ENCODE assay signal across 1 cellular context in genomic region chr7:100177040-100178001, GRCh38.
TF ChIP-seq lines count a peak whose summit lies in the region.

A gene with protein sequence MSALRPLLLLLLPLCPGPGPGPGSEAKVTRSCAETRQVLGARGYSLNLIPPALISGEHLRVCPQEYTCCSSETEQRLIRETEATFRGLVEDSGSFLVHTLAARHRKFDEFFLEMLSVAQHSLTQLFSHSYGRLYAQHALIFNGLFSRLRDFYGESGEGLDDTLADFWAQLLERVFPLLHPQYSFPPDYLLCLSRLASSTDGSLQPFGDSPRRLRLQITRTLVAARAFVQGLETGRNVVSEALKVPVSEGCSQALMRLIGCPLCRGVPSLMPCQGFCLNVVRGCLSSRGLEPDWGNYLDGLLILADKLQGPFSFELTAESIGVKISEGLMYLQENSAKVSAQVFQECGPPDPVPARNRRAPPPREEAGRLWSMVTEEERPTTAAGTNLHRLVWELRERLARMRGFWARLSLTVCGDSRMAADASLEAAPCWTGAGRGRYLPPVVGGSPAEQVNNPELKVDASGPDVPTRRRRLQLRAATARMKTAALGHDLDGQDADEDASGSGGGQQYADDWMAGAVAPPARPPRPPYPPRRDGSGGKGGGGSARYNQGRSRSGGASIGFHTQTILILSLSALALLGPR (minus strand): TSS chr7:100177381. CDS start chr7:100177199, 182 bp downstream.
TSS of gene STAG3 (plus strand) at chr7:100177918. CDS start at chr7:100180557, 2,639 bp downstream.

TF ChIP-seq in K562, 482 proteins besides CTCF, POLR2A, EP300 and RAD21 (continued from another document and continues in another):
- TF ChIP-seq BMI1 (IDR thresholded peaks at IDR 0.05; ENCODE audit: low read length) (no peak), CREB1 (IDR thresholded peaks at IDR 0.05) (0 out of 2 replicates have a peak, but pooled peaks have one; percentile 10), CREB1 (CRISPR knock-in tag; IDR thresholded peaks at IDR 0.05) (peak; percentile 36; the same call in 1 of the 2 replicates), FOXK2 (conservative IDR thresholded peaks at IDR 0.05 in 1 of 2, IDR thresholded peaks at IDR 0.05 in 1 of 2; ENCODE audit: low read depth in 2 of 2) (no peak), RREB1 (CRISPR knock-in tag; IDR thresholded peaks at IDR 0.05) (peak; percentile 68; the same call in 1 of the 2 replicates), ZNF511 (CRISPR knock-in tag; IDR thresholded peaks at IDR 0.05) (peak; percentile 64; the same call in 1 of the 2 replicates), L3MBTL2 (IDR thresholded peaks at IDR 0.05) (peak; percentile 99), HMGN3 (IDR thresholded peaks at IDR 0.05; ENCODE audit: borderline replicate concordance, extremely low read depth, insufficient read length, low read depth, low read length) (peak; percentile 56), SP1 (CRISPR knock-in tag; IDR thresholded peaks at IDR 0.05) (peak; percentile 81), BHLHE40 (IDR thresholded peaks at IDR 0.05; ENCODE audit: low read length) (peak; percentile 68), ZBTB17 (CRISPR knock-in tag; IDR thresholded peaks at IDR 0.05) (peak; percentile 55; the same call in 1 of the 2 replicates), ZFP91 (CRISPR knock-in tag; IDR thresholded peaks at IDR 0.05) (0 out of 2 replicates have a peak, but pooled peaks have one; percentile 47), CBFB (CRISPR knock-in tag; IDR thresholded peaks at IDR 0.05) (0 out of 2 replicates have a peak, but pooled peaks have one; percentile 46), RBM25 (IDR thresholded peaks at IDR 0.05; ENCODE audit: low read depth, low read length, severe bottlenecking) (peak; percentile 57), NR2C2 (CRISPR knock-in tag; IDR thresholded peaks at IDR 0.05) (peak; percentile 81), NR2C2 (tag; IDR thresholded peaks at IDR 0.05) (no peak), ZBTB33 (CRISPR knock-in tag; IDR thresholded peaks at IDR 0.05) (peak; percentile 99), NFYB (IDR thresholded peaks at IDR 0.05; ENCODE audit: extremely low read depth, insufficient read length) (peak; percentile 75), FOS (IDR thresholded peaks at IDR 0.05; ENCODE audit: extremely low read depth, insufficient read length) (peak; percentile 71), RAD51 (IDR thresholded peaks at IDR 0.05; ENCODE audit: borderline replicate concordance, low read depth) (peak; percentile 49; the same call in 1 of the 2 replicates), FIP1L1 (IDR thresholded peaks at IDR 0.05; ENCODE audit: low read depth, low read length, poor library complexity, severe bottlenecking) (peak; percentile 37), POLR2H (tag; IDR thresholded peaks at IDR 0.05; ENCODE audit: low read depth) (no peak)
- TF ChIP-seq, protein P1, sequence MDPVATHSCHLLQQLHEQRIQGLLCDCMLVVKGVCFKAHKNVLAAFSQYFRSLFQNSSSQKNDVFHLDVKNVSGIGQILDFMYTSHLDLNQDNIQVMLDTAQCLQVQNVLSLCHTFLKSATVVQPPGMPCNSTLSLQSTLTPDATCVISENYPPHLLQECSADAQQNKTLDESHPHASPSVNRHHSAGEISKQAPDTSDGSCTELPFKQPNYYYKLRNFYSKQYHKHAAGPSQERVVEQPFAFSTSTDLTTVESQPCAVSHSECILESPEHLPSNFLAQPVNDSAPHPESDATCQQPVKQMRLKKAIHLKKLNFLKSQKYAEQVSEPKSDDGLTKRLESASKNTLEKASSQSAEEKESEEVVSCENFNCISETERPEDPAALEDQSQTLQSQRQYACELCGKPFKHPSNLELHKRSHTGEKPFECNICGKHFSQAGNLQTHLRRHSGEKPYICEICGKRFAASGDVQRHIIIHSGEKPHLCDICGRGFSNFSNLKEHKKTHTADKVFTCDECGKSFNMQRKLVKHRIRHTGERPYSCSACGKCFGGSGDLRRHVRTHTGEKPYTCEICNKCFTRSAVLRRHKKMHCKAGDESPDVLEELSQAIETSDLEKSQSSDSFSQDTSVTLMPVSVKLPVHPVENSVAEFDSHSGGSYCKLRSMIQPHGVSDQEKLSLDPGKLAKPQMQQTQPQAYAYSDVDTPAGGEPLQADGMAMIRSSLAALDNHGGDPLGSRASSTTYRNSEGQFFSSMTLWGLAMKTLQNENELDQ (CRISPR knock-in tag; IDR thresholded peaks at IDR 0.05; ENCODE audit: borderline replicate concordance), result no peak
- TF ChIP-seq, protein P2, sequence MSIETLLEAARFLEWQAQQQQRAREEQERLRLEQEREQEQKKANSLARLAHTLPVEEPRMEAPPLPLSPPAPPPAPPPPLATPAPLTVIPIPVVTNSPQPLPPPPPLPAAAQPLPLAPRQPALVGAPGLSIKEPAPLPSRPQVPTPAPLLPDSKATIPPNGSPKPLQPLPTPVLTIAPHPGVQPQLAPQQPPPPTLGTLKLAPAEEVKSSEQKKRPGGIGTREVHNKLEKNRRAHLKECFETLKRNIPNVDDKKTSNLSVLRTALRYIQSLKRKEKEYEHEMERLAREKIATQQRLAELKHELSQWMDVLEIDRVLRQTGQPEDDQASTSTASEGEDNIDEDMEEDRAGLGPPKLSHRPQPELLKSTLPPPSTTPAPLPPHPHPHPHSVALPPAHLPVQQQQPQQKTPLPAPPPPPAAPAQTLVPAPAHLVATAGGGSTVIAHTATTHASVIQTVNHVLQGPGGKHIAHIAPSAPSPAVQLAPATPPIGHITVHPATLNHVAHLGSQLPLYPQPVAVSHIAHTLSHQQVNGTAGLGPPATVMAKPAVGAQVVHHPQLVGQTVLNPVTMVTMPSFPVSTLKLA (conservative IDR thresholded peaks at IDR 0.05), result peak in 1 of 2 experiments; percentile 67; a peak in 2 of 4 replicates
- TF ChIP-seq, protein P3, sequence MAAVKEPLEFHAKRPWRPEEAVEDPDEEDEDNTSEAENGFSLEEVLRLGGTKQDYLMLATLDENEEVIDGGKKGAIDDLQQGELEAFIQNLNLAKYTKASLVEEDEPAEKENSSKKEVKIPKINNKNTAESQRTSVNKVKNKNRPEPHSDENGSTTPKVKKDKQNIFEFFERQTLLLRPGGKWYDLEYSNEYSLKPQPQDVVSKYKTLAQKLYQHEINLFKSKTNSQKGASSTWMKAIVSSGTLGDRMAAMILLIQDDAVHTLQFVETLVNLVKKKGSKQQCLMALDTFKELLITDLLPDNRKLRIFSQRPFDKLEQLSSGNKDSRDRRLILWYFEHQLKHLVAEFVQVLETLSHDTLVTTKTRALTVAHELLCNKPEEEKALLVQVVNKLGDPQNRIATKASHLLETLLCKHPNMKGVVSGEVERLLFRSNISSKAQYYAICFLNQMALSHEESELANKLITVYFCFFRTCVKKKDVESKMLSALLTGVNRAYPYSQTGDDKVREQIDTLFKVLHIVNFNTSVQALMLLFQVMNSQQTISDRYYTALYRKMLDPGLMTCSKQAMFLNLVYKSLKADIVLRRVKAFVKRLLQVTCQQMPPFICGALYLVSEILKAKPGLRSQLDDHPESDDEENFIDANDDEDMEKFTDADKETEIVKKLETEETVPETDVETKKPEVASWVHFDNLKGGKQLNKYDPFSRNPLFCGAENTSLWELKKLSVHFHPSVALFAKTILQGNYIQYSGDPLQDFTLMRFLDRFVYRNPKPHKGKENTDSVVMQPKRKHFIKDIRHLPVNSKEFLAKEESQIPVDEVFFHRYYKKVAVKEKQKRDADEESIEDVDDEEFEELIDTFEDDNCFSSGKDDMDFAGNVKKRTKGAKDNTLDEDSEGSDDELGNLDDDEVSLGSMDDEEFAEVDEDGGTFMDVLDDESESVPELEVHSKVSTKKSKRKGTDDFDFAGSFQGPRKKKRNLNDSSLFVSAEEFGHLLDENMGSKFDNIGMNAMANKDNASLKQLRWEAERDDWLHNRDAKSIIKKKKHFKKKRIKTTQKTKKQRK (IDR thresholded peaks at IDR 0.05; ENCODE audit: borderline replicate concordance, low read depth, low read length), result peak; percentile 11; the same call in 1 of the 2 replicates
- TF ChIP-seq, protein P4, sequence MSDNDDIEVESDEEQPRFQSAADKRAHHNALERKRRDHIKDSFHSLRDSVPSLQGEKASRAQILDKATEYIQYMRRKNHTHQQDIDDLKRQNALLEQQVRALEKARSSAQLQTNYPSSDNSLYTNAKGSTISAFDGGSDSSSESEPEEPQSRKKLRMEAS (CRISPR knock-in tag; IDR thresholded peaks at IDR 0.05), result peak; percentile 98
